18 cellular contexts compared by ENCODE assay signal in genomic region chr1:28028873-28029654, GRCh38. TPM values are rescaled to one million over a fixed set of nuclear protein-coding genes. Genes with fewer than 3 reads are reported as not detected.
A peak's percentile ranks its signal among the peaks of the same experiment; 100 is the strongest.
DNase-seq lines count a peak whose midpoint lies in the region; ATAC-seq, FAIRE-seq and TF ChIP-seq lines count a peak whose summit lies in the region.
"Had no signal": no experiment of that assay in that cellular context is flagged by ENCODE, and none has a peak within 500 bp of the region (broad histone marks: within the 10 kb centered on the region; RNA-seq: fewer than 3 reads in every experiment).

No MANE protein-coding gene starts in this region.

- TF ChIP-seq CTCF in GM10266 (IDR thresholded peaks at IDR 0.05; ENCODE audit: control insufficient read depth, insufficient read depth, low read depth, missing control alignments): no peak

- H3K9ac ChIP-seq in skeletal muscle satellite cell (ENCODE audit: low read depth, low read length): peak overlapping the region; percentile 48
- H3K9ac ChIP-seq: BLaER1 treated with 17β-estradiol and CSF1 and Interleukin-3, amounts not matched to agents 10 nM and 100 nM had no signal

- peaks cover 20% of the 10 kb centered on the region for H3K4me1 ChIP-seq in skeletal muscle satellite cell (ENCODE audit: control insufficient read depth, insufficient read depth, low read length)
- H3K4me1 ChIP-seq: BLaER1 treated with 17β-estradiol and CSF1 and Interleukin-3, amounts not matched to agents 10 nM and 100 nM had no signal

- H3K27ac Mint-ChIP-seq in T-helper 17 cell: peak overlapping the region; percentile 21

- FAIRE-seq in GM12892 (lab: Jason Lieb, UNC): no peak

- no peak overlapping the region for H3K4me3 ChIP-seq in skeletal muscle satellite cell (ENCODE audit: low read length)
- H3K4me3 ChIP-seq: BLaER1 treated with 17β-estradiol and CSF1 and Interleukin-3, amounts not matched to agents 10 nM and 100 nM had no signal

- H3K4me2 ChIP-seq in skeletal muscle satellite cell (ENCODE audit: low read length): peak overlapping the region; percentile 70
- H3K4me2 ChIP-seq: BLaER1 treated with 17β-estradiol and CSF1 and Interleukin-3, amounts not matched to agents 10 nM and 100 nM had no signal

- H3K27me3 Mint-ChIP-seq in T-helper 17 cell: no peaks in the 10 kb centered on the region
- H3K27me3 Mint-ChIP-seq: naive thymus-derived CD8-positive, alpha-beta T cell had no signal

- peak; percentile 16 for DNase-seq in GM10266 (ENCODE audit: extremely low spot score)
- no peak for DNase-seq in T-helper 17 cell
- DNase-seq in fibroblast of peridontal ligament (ENCODE audit: extremely low read depth): peak; percentile 19
- DNase-seq in T-helper 1 cell: no peak
- DNase-seq in stimulated activated CD4-positive, alpha-beta T cell treated with anti-CD3 and anti-CD28 coated beads, Interleukin-2, amount 100 ng/mL, for 24 hours: no peak
- no peak for DNase-seq in GM12892 (ENCODE audit: insufficient read length)
- DNase-seq in DMS79 (lab: John Stamatoyannopoulos, UW): no peak
- DNase-seq: activated gamma-delta T cell; anterior cingulate cortex; DMS79 treated with DMSO at 0.1 percent for 48 hours; left ventricle myocardium superior; naive thymus-derived CD8-positive, alpha-beta T cell; NCI-H1092; NCI-H2107; WERI-Rb-1 had no signal

- H3K36me3 Mint-ChIP-seq in T-helper 17 cell (ENCODE audit: low read depth): no peaks in the 10 kb centered on the region

- no peaks in the 10 kb centered on the region for H3K27me3 ChIP-seq in skeletal muscle satellite cell (ENCODE audit: control insufficient read depth, insufficient read depth, low read length)
- H3K27me3 ChIP-seq: BLaER1 treated with 17β-estradiol and CSF1 and Interleukin-3, amounts not matched to agents 10 nM and 100 nM had no signal

- no peaks in the 10 kb centered on the region for H3K9me3 ChIP-seq in T-helper 17 cell (ENCODE audit: control insufficient read depth, low read length, poor library complexity, severe bottlenecking)
- no peaks in the 10 kb centered on the region for H3K9me3 ChIP-seq in skeletal muscle satellite cell (replicated peaks; ENCODE audit: low read length)
- H3K9me3 ChIP-seq: BLaER1 treated with 17β-estradiol and CSF1 and Interleukin-3, amounts not matched to agents 10 nM and 100 nM had no signal

- H3K4me1 Mint-ChIP-seq in T-helper 17 cell: peaks cover 3% of the 10 kb centered on the region

- H3K36me3 ChIP-seq in skeletal muscle satellite cell (ENCODE audit: insufficient read depth, low read length): peaks cover 8% of the 10 kb centered on the region
- H3K36me3 ChIP-seq: WERI-Rb-1 had no signal

- no peak overlapping the region for H3K4me3 Mint-ChIP-seq in T-helper 17 cell
- H3K4me3 Mint-ChIP-seq: naive thymus-derived CD8-positive, alpha-beta T cell had no signal

- TF ChIP-seq POLR2A in GM12892 (IDR thresholded peaks at IDR 0.05; ENCODE audit: low read depth, low read length): no peak

- ATAC-seq in T-helper 17 cell: no peak
- ATAC-seq: HCT116; left ventricle myocardium superior; naive thymus-derived CD8-positive, alpha-beta T cell had no signal

RNA-seq across cellular contexts. Expression of gene EYA3, which starts 59.3 kb away (rescaled TPM):
- 10 to 100 TPM; 12.5 to 13.8 TPM for total RNA-seq in T-helper 17 cell
- total RNA-seq in skeletal muscle satellite cell (2012; rRNA removed): 12.7 and 16.8 TPM in 2 replicates
- polyA plus RNA-seq in GM12892 (2012; ENCODE audit: missing spikeins): 20.2 TPM

Comparison
In these comparisons a context has a peak if more than half of its experiments do, and no peak if none do; other contexts are left out.
1. DNase-seq: peak in GM10266 (single experiment) and fibroblast of peridontal ligament (single experiment); none in T-helper 17 cell (0 of 3), T-helper 1 cell (0 of 5), stimulated activated CD4-positive, alpha-beta T cell treated with anti-CD3 and anti-CD28 coated beads, Interleukin-2, amount 100 ng/mL, for 24 hours (0 of 2), GM12892 (single experiment) and DMS79 (single experiment).